ENCODE assay signal across 8 cellular contexts in genomic region chr1:9317591-9318331, GRCh38. TPM values are rescaled to one million over a fixed set of nuclear protein-coding genes. Genes with fewer than 3 reads are reported as not detected.
DNase-seq lines count a peak whose midpoint lies in the region; ATAC-seq lines count a peak whose summit lies in the region.

No MANE protein-coding gene starts in this region.

- H3K4me1 Mint-ChIP-seq in T-helper 2 cell treated with Interferon-gamma antibody and Interleukin-4, amounts not matched to agents 5 μg/mL and 100 μg/mL, for 36 hours (ENCODE audit: low read depth) = peaks cover 44% of the 10 kb centered on the region
- H3K4me1 Mint-ChIP-seq in stimulated activated naive CD8-positive, alpha-beta T cell treated with anti-CD3 and anti-CD28 coated beads, Interleukin-15, amount 100 ng/mL, for 72 hours = peaks cover 59% of the 10 kb centered on the region

- peaks cover 37% of the 10 kb centered on the region for H3K36me3 ChIP-seq in SJSA1

- no peak overlapping the region for H3K4me3 ChIP-seq in SJSA1

- no peak overlapping the region for H3K27ac Mint-ChIP-seq in T-helper 2 cell treated with Interferon-gamma antibody and Interleukin-4, amounts not matched to agents 5 μg/mL and 100 μg/mL, for 36 hours
- peak overlapping the region; percentile 57 to 85 for H3K27ac Mint-ChIP-seq in stimulated activated naive CD8-positive, alpha-beta T cell treated with anti-CD3 and anti-CD28 coated beads, Interleukin-15, amount 100 ng/mL, for 72 hours

- H3K27ac ChIP-seq in SJSA1 = peak overlapping the region; percentile 83

- ATAC-seq in stimulated activated naive CD8-positive, alpha-beta T cell treated with anti-CD3 and anti-CD28 coated beads, Interleukin-15, amount 100 ng/mL, for 72 hours = peak; percentile 35
- no peak for ATAC-seq in HG03457 (IDR thresholded peaks at IDR 0.05; ENCODE audit: unreplicated experiment)

- no peaks in the 10 kb centered on the region for H3K9me3 Mint-ChIP-seq in T-helper 2 cell treated with Interferon-gamma antibody and Interleukin-4, amounts not matched to agents 5 μg/mL and 100 μg/mL, for 36 hours
- H3K9me3 Mint-ChIP-seq in stimulated activated naive CD8-positive, alpha-beta T cell treated with anti-CD3 and anti-CD28 coated beads, Interleukin-15, amount 100 ng/mL, for 72 hours = no peaks in the 10 kb centered on the region

- H3K9me3 ChIP-seq in SJSA1 (replicated peaks) = no peaks in the 10 kb centered on the region

- peak; percentile 21 for DNase-seq in T-helper 2 cell treated with Interferon-gamma antibody and Interleukin-4, amounts not matched to agents 5 μg/mL and 100 μg/mL, for 36 hours (ENCODE audit: low spot score)
- DNase-seq in T-helper 2 cell (no peak), SJSA1 (ENCODE audit: low read depth in 1 of 2, low spot score in 2 of 2) (peak; percentile 82 to 84), glomerular visceral epithelial cell (ENCODE audit: extremely low spot score) (peak; percentile 64), foreskin melanocyte (no peak), DMS114 treated with DMSO at 0.1 percent for 48 hours (lab: John Stamatoyannopoulos, UW; ENCODE audit: unreplicated experiment) (no peak)
- DNase-seq in stimulated activated naive CD8-positive, alpha-beta T cell treated with anti-CD3 and anti-CD28 coated beads, Interleukin-15, amount 100 ng/mL, for 72 hours = peak; percentile 21 to 51

- H3K27me3 Mint-ChIP-seq in T-helper 2 cell treated with Interferon-gamma antibody and Interleukin-4, amounts not matched to agents 5 μg/mL and 100 μg/mL, for 36 hours (ENCODE audit: low read depth) = no peaks in the 10 kb centered on the region
- peaks cover 16% of the 10 kb centered on the region for H3K27me3 Mint-ChIP-seq in stimulated activated naive CD8-positive, alpha-beta T cell treated with anti-CD3 and anti-CD28 coated beads, Interleukin-15, amount 100 ng/mL, for 72 hours

- peaks cover 2% of the 10 kb centered on the region for H3K36me3 Mint-ChIP-seq in T-helper 2 cell treated with Interferon-gamma antibody and Interleukin-4, amounts not matched to agents 5 μg/mL and 100 μg/mL, for 36 hours (ENCODE audit: low read depth)

- H3K27me3 ChIP-seq in SJSA1 (replicated peaks) = no peaks in the 10 kb centered on the region

- peaks cover 82% of the 10 kb centered on the region for H3K4me1 ChIP-seq in SJSA1 (replicated peaks)

- H3K4me3 Mint-ChIP-seq in T-helper 2 cell treated with Interferon-gamma antibody and Interleukin-4, amounts not matched to agents 5 μg/mL and 100 μg/mL, for 36 hours = no peak overlapping the region
- peak overlapping the region; percentile 80 to 82 for H3K4me3 Mint-ChIP-seq in stimulated activated naive CD8-positive, alpha-beta T cell treated with anti-CD3 and anti-CD28 coated beads, Interleukin-15, amount 100 ng/mL, for 72 hours

RNA-seq across cellular contexts. Expression of gene SPSB1, which starts 25.1 kb away (rescaled TPM):
- 16.2 and 24.4 TPM in 2 replicates for total RNA-seq in SJSA1 (2014; rRNA removed; shearing (Covaris generic))

Comparison
In these comparisons a context has a peak if more than half of its experiments do, and no peak if none do; other contexts are left out.
1. DNase-seq: peak in T-helper 2 cell treated with Interferon-gamma antibody and Interleukin-4, amounts not matched to agents 5 μg/mL and 100 μg/mL, for 36 hours (single experiment), SJSA1 (2 of 2), glomerular visceral epithelial cell (single experiment) and stimulated activated naive CD8-positive, alpha-beta T cell treated with anti-CD3 and anti-CD28 coated beads, Interleukin-15, amount 100 ng/mL, for 72 hours (2 of 2); none in T-helper 2 cell (0 of 5), foreskin melanocyte (single experiment) and DMS114 treated with DMSO at 0.1 percent for 48 hours (single experiment).